8 cellular contexts compared by ENCODE assay signal in genomic region chr14:80930836-80931389, GRCh38. TPM values are rescaled to one million over a fixed set of nuclear protein-coding genes. Genes with fewer than 3 reads are reported as not detected.
DNase-seq lines count a peak whose midpoint lies in the region; ATAC-seq and TF ChIP-seq lines count a peak whose summit lies in the region.

No MANE protein-coding gene starts in this region.

- ATAC-seq in GM21576 (IDR thresholded peaks at IDR 0.05; ENCODE audit: unreplicated experiment) (peak; percentile 98), IMR-90 (ENCODE audit: low read depth) (peak; percentile 70)

- no TSS peak for BruUV-seq in IMR-90 (replicated peaks; lab: Mats Ljungman, UMichigan)

- H3K56ac ChIP-seq in IMR-90 (ENCODE audit: extremely low read depth, insufficient read depth, low read length) = no peak overlapping the region

- peaks cover 24% of the 10 kb centered on the region for H3K9me1 ChIP-seq in IMR-90 (ENCODE audit: insufficient read depth, low read length)

- no peak overlapping the region for H3K27ac ChIP-seq in IMR-90 (ENCODE audit: insufficient read depth, low read length)

- H2AK5ac ChIP-seq in IMR-90 (ENCODE audit: low read depth, low read length) = no peak overlapping the region; the same call in 1 of the 2 replicates

- H4K8ac ChIP-seq in IMR-90 (ENCODE audit: low read depth in 2 of 2, low read length in 2 of 2) = peak overlapping the region in 1 of 2 experiments; percentile 10; a peak in 2 of 4 replicates

- H3K4me2 ChIP-seq in IMR-90 (ENCODE audit: low read depth, low read length) = peak overlapping the region; percentile 72; the same call in 1 of the 2 replicates

- H4K20me1 ChIP-seq in IMR-90 (ENCODE audit: insufficient read depth, low read length) = no peaks in the 10 kb centered on the region

- no peak for TF ChIP-seq RAD21 in IMR-90 (IDR thresholded peaks at IDR 0.05; ENCODE audit: low read length)

- WGBS in IMR-90 (ENCODE audit: extremely low coverage in 2 of 2, insufficient read length in 1 of 2), 2 experiments = 100% methylated on average over 1 of the region's 8 CpGs; no CpG with 5 or more reads in 1 of the 2 experiments

- intact Hi-C loops in IMR-90 (cut with micrococcal nuclease) = no loop called here

- H4K5ac ChIP-seq in IMR-90 (ENCODE audit: low read depth, low read length) = no peak overlapping the region

- H3K23ac ChIP-seq in IMR-90 (ENCODE audit: low read depth, low read length) = 0 out of 2 replicates have a peak overlapping the region, but pooled peaks have one; percentile 43

- CTCF ChIA-PET in IMR-90 (lab: Yijun Ruan, JAX) = interaction anchor here (0.7 kb wide), 1 partner anchor 13 kb away, joined by 3 read pairs; no protein-coding TSS in a partner anchor

- H2BK120ac ChIP-seq in IMR-90 (ENCODE audit: low read depth, low read length) = peak overlapping the region; percentile 47; the same call in 1 of the 2 replicates

- H2BK20ac ChIP-seq in IMR-90 (ENCODE audit: low read depth, low read length) = peak overlapping the region; percentile 54; the same call in 1 of the 2 replicates

- no peak overlapping the region for H2BK15ac ChIP-seq in IMR-90 (ENCODE audit: low read depth, low read length)

- peaks cover 24 to 65% of the 10 kb centered on the region in 2 experiments for H3K79me1 ChIP-seq in IMR-90 (ENCODE audit: low read depth in 1 of 2, low read length in 2 of 2)

- no peak overlapping the region for H2AK9ac ChIP-seq in IMR-90 (replicated peaks; ENCODE audit: low read depth, low read length, poor library complexity)

- no peaks in the 10 kb centered on the region for H3K36me3 ChIP-seq in IMR-90 (ENCODE audit: control insufficient read depth, insufficient read depth, low read length)

- no peak overlapping the region for H2AFZ ChIP-seq in IMR-90 (replicated peaks; ENCODE audit: low read length, poor library complexity)

- H3K14ac ChIP-seq in IMR-90 (replicated peaks; ENCODE audit: low read depth, low read length) = no peak overlapping the region

- H4K91ac ChIP-seq in IMR-90 (ENCODE audit: insufficient read depth, low read depth, low read length) = no peak overlapping the region

- peak; percentile 34 for DNase-seq in GM10266 (ENCODE audit: extremely low spot score)
- DNase-seq in IMR-90 = peak; percentile 96
- DNase-seq in glomerular visceral epithelial cell (ENCODE audit: extremely low spot score) = peak; percentile 92
- DNase-seq in NCI-H526 (lab: John Stamatoyannopoulos, UW) = no peak
- no peak for DNase-seq in NCI-H146 treated with DMSO at 0.1 percent for 48 hours (lab: John Stamatoyannopoulos, UW; ENCODE audit: unreplicated experiment)
- DNase-seq in HuH-7 (ENCODE audit: low spot score) = no peak

- POLR2A ChIA-PET in IMR-90 (lab: Charles Lee; ENCODE audit: unreplicated experiment) = interaction anchor here (0.8 kb wide), 1 partner anchor 290 kb away, joined by 3 read pairs; no protein-coding TSS in a partner anchor

- H3K27me3 ChIP-seq in IMR-90 (ENCODE audit: control insufficient read depth, insufficient read depth, low read length) = no peaks in the 10 kb centered on the region

- dilution Hi-C loops in IMR-90 (cut with HindIII; ENCODE audit: low sequenced_read_pairs, unreplicated experiment) = no loop called here

- H3K9me3 ChIP-seq in IMR-90 (ENCODE audit: control insufficient read depth, insufficient read depth, low read length) = no peaks in the 10 kb centered on the region

- peak overlapping the region; percentile 57 for H2BK5ac ChIP-seq in IMR-90 (ENCODE audit: low read depth, low read length, poor library complexity, severe bottlenecking)

- no peak for TF ChIP-seq POLR2A in IMR-90 (IDR thresholded peaks at IDR 0.05; ENCODE audit: low read depth, low read length)

- H3K4me3 ChIP-seq in IMR-90 (ENCODE audit: insufficient read depth, low read depth, low read length) (no peak overlapping the region; the same call in 1 of the 2 replicates), WI38 (ENCODE audit: low read depth, low read length) (peak overlapping the region; percentile 32; the same call in 1 of the 2 replicates)

- H3K9ac ChIP-seq in IMR-90 (ENCODE audit: low read depth, low read length) = no peak overlapping the region

- TF ChIP-seq CTCF in GM10266 (IDR thresholded peaks at IDR 0.05; ENCODE audit: control insufficient read depth, insufficient read depth, low read depth, missing control alignments) (no peak), IMR-90 (conservative IDR thresholded peaks at IDR 0.05; ENCODE audit: low read depth, low read length) (no peak), WI38 (IDR thresholded peaks at IDR 0.05; ENCODE audit: low read depth, low read length) (no peak)

- peak overlapping the region; percentile 44; the same call in 1 of the 2 replicates for H3K4ac ChIP-seq in IMR-90 (ENCODE audit: low read depth, low read length)

- in situ Hi-C loops in IMR-90 (cut with MboI; ENCODE audit: low sequenced_read_pairs) = no loop called here

- H3K18ac ChIP-seq in IMR-90 (ENCODE audit: low read depth, low read length) = no peak overlapping the region

- H3K4me1 ChIP-seq in IMR-90 (ENCODE audit: control insufficient read depth, insufficient read depth, low read length) = peaks cover 12% of the 10 kb centered on the region

TF ChIP-seq in IMR-90, 13 proteins besides CTCF, POLR2A, EP300 and RAD21:
- TF ChIP-seq RCOR1 (IDR thresholded peaks at IDR 0.05; ENCODE audit: insufficient replicate concordance, low read length) (no peak), ELK1 (IDR thresholded peaks at IDR 0.05; ENCODE audit: borderline replicate concordance, low read depth, low read length) (no peak), USF2 (IDR thresholded peaks at IDR 0.05; ENCODE audit: low read depth, low read length) (no peak), SMC3 (IDR thresholded peaks at IDR 0.05; ENCODE audit: low read depth, low read length) (no peak; the same call in 1 of the 2 replicates), CEBPB (IDR thresholded peaks at IDR 0.05; ENCODE audit: low read depth, low read length) (peak; percentile 80), BHLHE40 (IDR thresholded peaks at IDR 0.05; ENCODE audit: low read depth, low read length) (peak; percentile 66), FOS (IDR thresholded peaks at IDR 0.05; ENCODE audit: low read depth, low read length) (peak; percentile 65), CHD1 (IDR thresholded peaks at IDR 0.05; ENCODE audit: low read depth, low read length) (no peak)

RNA-seq across cellular contexts. Expression of gene CEP128, which starts 10.6 kb away (rescaled TPM):
- 5.7 and 7.8 TPM in 2 replicates for total RNA-seq in IMR-90 (2012; rRNA removed)
- 1.3 and 1.9 TPM in 2 replicates for polyA plus RNA-seq in IMR-90 (2012; rRNA removed)
- 0.16 and 0.26 TPM in 2 replicates for polyA plus RNA-seq in IMR-90 (2012; cell fraction: cytosol; rRNA removed)
- 0.28 and 2.2 TPM in 2 replicates for polyA plus RNA-seq in IMR-90 (2012; cell fraction: nucleus; rRNA removed; ENCODE audit: low replicate concordance)

RNA-seq across cellular contexts. Expression of gene TSHR, which starts 24.5 kb away (rescaled TPM):
- total RNA-seq in IMR-90 (2012; rRNA removed) = not detected in 2 replicates
- polyA plus RNA-seq in IMR-90 (2012; rRNA removed) = not detected in 2 replicates
- polyA plus RNA-seq in IMR-90 (2012; cell fraction: cytosol; rRNA removed) = not detected in 2 replicates
- not detected in 2 replicates for polyA plus RNA-seq in IMR-90 (2012; cell fraction: nucleus; rRNA removed; ENCODE audit: low replicate concordance)

Comparison
In these comparisons a context has a peak if more than half of its experiments do, and no peak if none do; other contexts are left out.
1. DNase-seq: peak in GM10266 (single experiment), IMR-90 (single experiment) and glomerular visceral epithelial cell (single experiment); none in NCI-H526 (0 of 2), NCI-H146 treated with DMSO at 0.1 percent for 48 hours (single experiment) and HuH-7 (single experiment).